In genomic region chr7:88477957-88478356, GRCh38 we compare ENCODE assay signal across 29 cellular contexts.
"Had no signal": no experiment of that assay in that cellular context is flagged by ENCODE, and none has a peak within 500 bp of the region (broad histone marks: within the 10 kb centered on the region; RNA-seq: fewer than 3 reads in every experiment).

No MANE protein-coding gene starts in this region.

- H3K9me3 ChIP-seq: ascending aorta, body of pancreas had no signal

- H3K27me3 ChIP-seq: ascending aorta, body of pancreas had no signal

- ATAC-seq: activated CD8-positive, alpha-beta memory T cell treated with anti-CD3 and anti-CD28 coated beads, Interleukin-2, amount 10 ng/mL, durations not matched to agents 7 days and 5 days; activated naive CD4-positive, alpha-beta T cell treated with anti-CD3 and anti-CD28 coated beads, Interleukin-2, amount 50 U/mL, for 72 hours; activated naive CD8-positive, alpha-beta T cell treated with anti-CD3 and anti-CD28 coated beads, Interleukin-2, amount 50 U/mL, for 24 hours; body of pancreas; K562; PC-3; T-helper 17 cell had no signal

- H3K27ac Mint-ChIP-seq: activated B cell treated with CpG ODN at 0.5 μM for 24 hours; activated CD4-positive, alpha-beta T cell treated with anti-CD3 and anti-CD28 coated beads, Interleukin-2, amount 10 ng/mL, durations not matched to agents 24 days and 14 days; activated CD8-positive, alpha-beta memory T cell treated with anti-CD3 and anti-CD28 coated beads, Interleukin-2, amount 10 ng/mL, durations not matched to agents 7 days and 5 days; activated naive CD4-positive, alpha-beta T cell treated with anti-CD3 and anti-CD28 coated beads, Interleukin-2, amount 50 U/mL, for 72 hours; activated naive CD8-positive, alpha-beta T cell treated with anti-CD3 and anti-CD28 coated beads, Interleukin-2, amount 50 U/mL, for 24 hours; activated T-cell treated with anti-CD3 and anti-CD28 coated beads, Interleukin-2, amount 50 U/mL, for 24 hours; activated T-helper 1 cell treated with anti-CD3 and anti-CD28 coated beads, Interleukin-12 subunit alpha, Interleukin-12 subunit beta, Interleukin-2, Interleukin-4 antibody, amounts not matched to agents 30 ng/mL and 10 ng/mL and 1 ng/mL, durations not matched to agents 14 hours and 24 hours and 36 hours; T-helper 17 cell had no signal

- H3K36me3 ChIP-seq: ascending aorta had no signal

- H3K27me3 Mint-ChIP-seq: activated B cell treated with CpG ODN at 0.5 μM for 24 hours; activated CD4-positive, alpha-beta T cell treated with anti-CD3 and anti-CD28 coated beads, Interleukin-2, amount 10 ng/mL, durations not matched to agents 24 days and 14 days; activated CD8-positive, alpha-beta memory T cell treated with anti-CD3 and anti-CD28 coated beads, Interleukin-2, amount 10 ng/mL, durations not matched to agents 7 days and 5 days; activated naive CD8-positive, alpha-beta T cell treated with anti-CD3 and anti-CD28 coated beads, Interleukin-2, amount 50 U/mL, for 24 hours; activated T-cell treated with anti-CD3 and anti-CD28 coated beads, Interleukin-2, amount 50 U/mL, for 24 hours; central memory CD8-positive, alpha-beta T cell; T-helper 17 cell had no signal

- H3K27ac ChIP-seq: ascending aorta, body of pancreas had no signal

- H3K4me1 ChIP-seq: ascending aorta, body of pancreas had no signal

- DNase-seq: activated B cell treated with CpG ODN at 0.5 μM for 24 hours; activated CD4-positive, alpha-beta T cell treated with anti-CD3 and anti-CD28 coated beads for 1 hour; activated CD4-positive, alpha-beta T cell treated with anti-CD3 and anti-CD28 coated beads, Interleukin-2, amount 10 ng/mL, durations not matched to agents 24 days and 14 days; activated CD4-positive, alpha-beta T cell treated with anti-CD3 and anti-CD28 coated beads, Interleukin-2, amount 50 U/mL, for 48 hours; activated CD8-positive, alpha-beta memory T cell treated with anti-CD3 and anti-CD28 coated beads, Interleukin-2, amount 10 ng/mL, durations not matched to agents 7 days and 5 days; activated effector memory CD4-positive, alpha-beta T cell treated with Interleukin-2 at 50 U/mL for 16 hours; activated naive CD4-positive, alpha-beta T cell; activated naive CD8-positive, alpha-beta T cell treated with anti-CD3 and anti-CD28 coated beads, Interleukin-2, amount 50 U/mL, for 24 hours; activated T-cell treated with anti-CD3 and anti-CD28 coated beads, Interleukin-2, amount 50 U/mL, for 24 hours; amniotic stem cell; body of pancreas; Karpas-422; MM.1S; NCI-H1105; NCI-H1436; NCI-H1694 treated with DMSO at 0.1 percent for 48 hours; NCI-H2029 treated with DMSO at 0.1 percent for 48 hours; NCI-H345; NCI-H510A; NCI-H526 treated with DMSO at 0.1 percent for 48 hours; PC-3; SHP77; T-helper 17 cell; T-helper 9 cell had no signal

- H3K4me3 Mint-ChIP-seq: activated B cell treated with CpG ODN at 0.5 μM for 24 hours; activated CD4-positive, alpha-beta T cell treated with anti-CD3 and anti-CD28 coated beads, Interleukin-2, amount 10 ng/mL, durations not matched to agents 24 days and 14 days; activated CD8-positive, alpha-beta memory T cell treated with anti-CD3 and anti-CD28 coated beads, Interleukin-2, amount 10 ng/mL, durations not matched to agents 7 days and 5 days; activated naive CD8-positive, alpha-beta T cell treated with anti-CD3 and anti-CD28 coated beads, Interleukin-2, amount 50 U/mL, for 24 hours; activated T-cell treated with anti-CD3 and anti-CD28 coated beads, Interleukin-2, amount 50 U/mL, for 24 hours; activated T-helper 1 cell treated with anti-CD3 and anti-CD28 coated beads, Interleukin-12 subunit alpha, Interleukin-12 subunit beta, Interleukin-2, Interleukin-4 antibody, amounts not matched to agents 30 ng/mL and 10 ng/mL and 1 ng/mL, durations not matched to agents 14 hours and 24 hours and 36 hours; central memory CD8-positive, alpha-beta T cell; T-helper 17 cell had no signal

- H3K9me3 Mint-ChIP-seq: activated B cell treated with CpG ODN at 0.5 μM for 24 hours; activated CD4-positive, alpha-beta T cell treated with anti-CD3 and anti-CD28 coated beads, Interleukin-2, amount 10 ng/mL, durations not matched to agents 24 days and 14 days; activated naive CD8-positive, alpha-beta T cell treated with anti-CD3 and anti-CD28 coated beads, Interleukin-2, amount 50 U/mL, for 24 hours; activated T-cell treated with anti-CD3 and anti-CD28 coated beads, Interleukin-2, amount 50 U/mL, for 24 hours; activated T-helper 1 cell treated with anti-CD3 and anti-CD28 coated beads, Interleukin-12 subunit alpha, Interleukin-12 subunit beta, Interleukin-2, Interleukin-4 antibody, amounts not matched to agents 30 ng/mL and 10 ng/mL and 1 ng/mL, durations not matched to agents 14 hours and 24 hours and 36 hours; central memory CD8-positive, alpha-beta T cell had no signal

- H3K36me3 Mint-ChIP-seq: activated CD8-positive, alpha-beta memory T cell treated with anti-CD3 and anti-CD28 coated beads, Interleukin-2, amount 10 ng/mL, durations not matched to agents 7 days and 5 days; activated naive CD4-positive, alpha-beta T cell treated with anti-CD3 and anti-CD28 coated beads, Interleukin-2, amount 50 U/mL, for 72 hours had no signal

- H3K4me3 ChIP-seq: ascending aorta, body of pancreas, K562 had no signal

- H3K4me1 Mint-ChIP-seq: activated B cell treated with CpG ODN at 0.5 μM for 24 hours; activated CD4-positive, alpha-beta T cell treated with anti-CD3 and anti-CD28 coated beads, Interleukin-2, amount 10 ng/mL, durations not matched to agents 24 days and 14 days; activated CD8-positive, alpha-beta memory T cell treated with anti-CD3 and anti-CD28 coated beads, Interleukin-2, amount 10 ng/mL, durations not matched to agents 7 days and 5 days; activated naive CD8-positive, alpha-beta T cell treated with anti-CD3 and anti-CD28 coated beads, Interleukin-2, amount 50 U/mL, for 24 hours; central memory CD8-positive, alpha-beta T cell; T-helper 17 cell had no signal
